In genomic region chr4:133866328-133866699, GRCh38 we compare ENCODE assay signal across 13 cellular contexts.
A peak's percentile ranks its signal among the peaks of the same experiment; 100 is the strongest.
DNase-seq lines count a peak whose midpoint lies in the region; ATAC-seq, FAIRE-seq and TF ChIP-seq lines count a peak whose summit lies in the region.
"Had no signal": no experiment of that assay in that cellular context is flagged by ENCODE, and none has a peak within 500 bp of the region (broad histone marks: within the 10 kb centered on the region; RNA-seq: fewer than 3 reads in every experiment).

No MANE protein-coding gene starts in this region.

- DNase-seq in DMS79 (lab: John Stamatoyannopoulos, UW) (peak; percentile 55), NCI-H1105 (lab: John Stamatoyannopoulos, UW) (peak; percentile 54), amniotic epithelial cell (ENCODE audit: low read depth) (peak; percentile 36), kidney tubule cell (ENCODE audit: low spot score) (peak; percentile 65), gastrocnemius medialis (no peak), HTR-8/SVneo (ENCODE audit: insufficient read length, low spot score) (no peak)
- DNase-seq in effector memory CD4-positive, alpha-beta T cell, result no peak
- DNase-seq: effector CD4-positive, alpha-beta T cell; GOT3; NCI-H2081 treated with DMSO at 0.1 percent for 48 hours; stimulated activated CD4-positive, alpha-beta T cell treated with anti-CD3 and anti-CD28 coated beads, Interleukin-15, amount 100 ng/mL, for 24 hours had no signal

- no peak for TF ChIP-seq POLR2A in gastrocnemius medialis (IDR thresholded peaks at IDR 0.05)

- in situ Hi-C loops in gastrocnemius medialis (cut with MboI; ENCODE audit: low sequenced_read_pairs in 4 of 4), result no loop called here

- no peaks in the 10 kb centered on the region for H3K9me3 ChIP-seq in gastrocnemius medialis
- no peaks in the 10 kb centered on the region for H3K9me3 ChIP-seq in effector memory CD4-positive, alpha-beta T cell (ENCODE audit: control insufficient read depth, low read length)

- no peak for TF ChIP-seq CTCF in gastrocnemius medialis (IDR thresholded peaks at IDR 0.05 in 4 of 5, conservative IDR thresholded peaks at IDR 0.05 in 1 of 5)

- ATAC-seq in gastrocnemius medialis, result no peak
- ATAC-seq in HG02588 (IDR thresholded peaks at IDR 0.05; ENCODE audit: unreplicated experiment), result no peak

- no peak overlapping the region for H3K4me3 ChIP-seq in gastrocnemius medialis
- no peak overlapping the region for H3K4me3 ChIP-seq in effector memory CD4-positive, alpha-beta T cell (ENCODE audit: insufficient read depth, low read depth, low read length, poor library complexity, severe bottlenecking)

- no peak overlapping the region for H3K27ac ChIP-seq in gastrocnemius medialis
- H3K27ac ChIP-seq in effector memory CD4-positive, alpha-beta T cell (ENCODE audit: insufficient read depth, low read length, poor library complexity, severe bottlenecking), result no peak overlapping the region
- H3K27ac ChIP-seq: parathyroid adenoma had no signal

- intact Hi-C loops in gastrocnemius medialis (cut with DNase I; ENCODE audit: low total_unique reads), result no loop called here

- no peaks in the 10 kb centered on the region for H3K36me3 ChIP-seq in gastrocnemius medialis
- no peaks in the 10 kb centered on the region for H3K36me3 ChIP-seq in effector memory CD4-positive, alpha-beta T cell (ENCODE audit: control insufficient read depth, insufficient read depth, low read length)

- no peak for FAIRE-seq in HTR-8/SVneo (lab: Jason Lieb, UNC)

- no peaks in the 10 kb centered on the region for H3K4me1 ChIP-seq in gastrocnemius medialis
- H3K4me1 ChIP-seq in effector memory CD4-positive, alpha-beta T cell (ENCODE audit: control insufficient read depth, insufficient read depth, low read length, poor library complexity, severe bottlenecking), result no peaks in the 10 kb centered on the region
- H3K4me1 ChIP-seq: parathyroid adenoma had no signal

- H3K27me3 ChIP-seq in gastrocnemius medialis, result no peaks in the 10 kb centered on the region
- H3K27me3 ChIP-seq in effector memory CD4-positive, alpha-beta T cell (replicated peaks; ENCODE audit: control insufficient read depth, insufficient read depth, low read length, poor library complexity, severe bottlenecking), result no peaks in the 10 kb centered on the region

Comparison
In these comparisons a context has a peak if more than half of its experiments do, and no peak if none do; other contexts are left out.
1. DNase-seq: peak in DMS79 (single experiment), NCI-H1105 (single experiment), amniotic epithelial cell (single experiment) and kidney tubule cell (single experiment); none in gastrocnemius medialis (0 of 2), effector memory CD4-positive, alpha-beta T cell (0 of 3) and HTR-8/SVneo (single experiment).